ENCODE assay signal across 1 cellular context in the genomic region with DNA sequence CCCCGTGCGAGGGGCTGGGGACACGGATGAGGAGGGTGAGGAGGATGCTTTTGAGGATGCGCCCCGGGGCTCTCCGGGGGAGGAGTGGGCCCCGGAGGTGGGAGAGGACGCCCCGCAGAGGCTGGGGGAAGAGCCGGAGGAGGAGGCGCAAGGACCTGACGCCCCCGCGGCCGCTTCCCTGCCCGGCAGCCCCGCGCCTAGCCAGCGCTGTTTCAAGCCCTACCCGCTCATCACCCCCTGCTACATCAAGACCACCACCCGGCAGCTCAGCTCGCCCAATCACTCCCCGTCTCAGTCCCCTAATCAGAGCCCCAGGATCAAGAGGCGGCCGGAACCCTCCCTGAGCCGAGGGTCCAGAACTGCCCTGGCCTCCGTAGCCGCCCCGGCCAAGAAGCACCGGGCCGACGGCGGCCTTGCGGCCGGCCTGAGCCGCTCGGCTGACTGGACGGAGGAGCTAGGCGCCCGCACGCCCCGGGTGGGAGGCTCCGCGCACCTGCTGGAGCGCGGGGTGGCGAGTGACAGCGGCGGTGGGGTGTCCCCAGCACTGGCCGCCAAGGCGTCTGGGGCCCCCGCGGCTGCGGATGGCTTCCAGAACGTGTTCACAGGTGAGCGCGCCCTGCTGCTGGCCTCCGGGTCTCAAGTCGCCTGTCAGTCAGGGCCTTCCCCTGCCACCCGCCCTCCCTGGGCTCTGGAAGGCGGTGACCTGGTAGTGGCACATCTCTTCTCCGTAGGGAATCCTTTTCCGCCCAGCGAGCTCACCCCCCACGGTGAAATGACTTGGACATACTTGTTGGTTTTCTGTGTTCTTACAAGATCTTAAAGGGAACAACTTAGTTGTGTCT.
TF ChIP-seq lines count a peak whose summit lies in the region.

No MANE protein-coding gene starts in this region.

TF ChIP-seq in HEK293, 187 proteins besides CTCF, POLR2A, EP300 and RAD21 (continued from another document and continues in another):
- TF ChIP-seq, protein P1, sequence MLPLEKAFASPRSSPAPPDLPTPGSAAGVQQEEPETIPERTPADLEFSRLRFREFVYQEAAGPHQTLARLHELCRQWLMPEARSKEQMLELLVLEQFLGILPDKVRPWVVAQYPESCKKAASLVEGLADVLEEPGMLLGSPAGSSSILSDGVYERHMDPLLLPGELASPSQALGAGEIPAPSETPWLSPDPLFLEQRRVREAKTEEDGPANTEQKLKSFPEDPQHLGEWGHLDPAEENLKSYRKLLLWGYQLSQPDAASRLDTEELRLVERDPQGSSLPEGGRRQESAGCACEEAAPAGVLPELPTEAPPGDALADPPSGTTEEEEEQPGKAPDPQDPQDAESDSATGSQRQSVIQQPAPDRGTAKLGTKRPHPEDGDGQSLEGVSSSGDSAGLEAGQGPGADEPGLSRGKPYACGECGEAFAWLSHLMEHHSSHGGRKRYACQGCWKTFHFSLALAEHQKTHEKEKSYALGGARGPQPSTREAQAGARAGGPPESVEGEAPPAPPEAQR (tag by site-specific recombination; IDR thresholded peaks at IDR 0.05): no peak
- TF ChIP-seq ZNF426 (tag by site-specific recombination; IDR thresholded peaks at IDR 0.05) (no peak), SP2 (tag by site-specific recombination; IDR thresholded peaks at IDR 0.05) (peak; percentile 78), ZNF521 (tag by site-specific recombination; IDR thresholded peaks at IDR 0.05) (no peak), ZNF155 (tag by site-specific recombination; IDR thresholded peaks at IDR 0.05) (no peak), ZNF423 (tag by site-specific recombination; IDR thresholded peaks at IDR 0.05) (peak; percentile 79), ZNF692 (tag by site-specific recombination; IDR thresholded peaks at IDR 0.05) (peak; percentile 93), ZNF140 (tag by site-specific recombination; IDR thresholded peaks at IDR 0.05) (no peak), ZNF292 (tag by site-specific recombination; IDR thresholded peaks at IDR 0.05; ENCODE audit: borderline replicate concordance, low read depth) (no peak), ZNF776 (tag by site-specific recombination; IDR thresholded peaks at IDR 0.05; ENCODE audit: borderline replicate concordance) (no peak), ZNF335 (tag by site-specific recombination; conservative IDR thresholded peaks at IDR 0.05) (peak; percentile 79), PRDM1 (tag by site-specific recombination; IDR thresholded peaks at IDR 0.05) (no peak), KLF10 (tag by site-specific recombination; IDR thresholded peaks at IDR 0.05) (no peak), ZNF791 (tag by site-specific recombination; IDR thresholded peaks at IDR 0.05) (no peak), WT1 (tag by site-specific recombination; IDR thresholded peaks at IDR 0.05) (peak; percentile 31; the same call in 1 of the 2 replicates), SP7 (tag by site-specific recombination; IDR thresholded peaks at IDR 0.05) (no peak), ZNF114 (tag by site-specific recombination; IDR thresholded peaks at IDR 0.05) (no peak), ZNF10 (tag by site-specific recombination; IDR thresholded peaks at IDR 0.05) (peak; percentile 66; the same call in 1 of the 2 replicates), ZNF394 (tag by site-specific recombination; IDR thresholded peaks at IDR 0.05; ENCODE audit: borderline replicate concordance) (no peak), KLF7 (tag by site-specific recombination; IDR thresholded peaks at IDR 0.05; ENCODE audit: borderline replicate concordance) (no peak), ZNF571 (tag by site-specific recombination; IDR thresholded peaks at IDR 0.05) (no peak), ZNF501 (tag by site-specific recombination; IDR thresholded peaks at IDR 0.05) (peak; percentile 14; the same call in 1 of the 2 replicates), ZNF48 (tag by site-specific recombination; IDR thresholded peaks at IDR 0.05) (no peak), ZNF600 (tag by site-specific recombination; IDR thresholded peaks at IDR 0.05) (peak; percentile 82), ZSCAN16 (tag by site-specific recombination; IDR thresholded peaks at IDR 0.05) (no peak), ZNF19 (tag by site-specific recombination; IDR thresholded peaks at IDR 0.05; ENCODE audit: low read depth) (no peak), ZNF549 (tag by site-specific recombination; IDR thresholded peaks at IDR 0.05) (no peak), FEZF1 (tag by site-specific recombination; IDR thresholded peaks at IDR 0.05) (no peak), ZNF488 (tag by site-specific recombination; IDR thresholded peaks at IDR 0.05) (no peak), ZNF433 (tag by site-specific recombination; IDR thresholded peaks at IDR 0.05; ENCODE audit: low read depth) (no peak), RBAK (tag by site-specific recombination; IDR thresholded peaks at IDR 0.05) (no peak), SALL2 (tag by site-specific recombination; IDR thresholded peaks at IDR 0.05; ENCODE audit: borderline replicate concordance) (no peak), GLI2 (tag by site-specific recombination; IDR thresholded peaks at IDR 0.05; ENCODE audit: borderline replicate concordance, low read depth) (no peak), ZNF670 (tag by site-specific recombination; IDR thresholded peaks at IDR 0.05; ENCODE audit: low read depth) (no peak), ZNF398 (tag by site-specific recombination; IDR thresholded peaks at IDR 0.05) (peak; percentile 73)
- TF ChIP-seq, protein P2, sequence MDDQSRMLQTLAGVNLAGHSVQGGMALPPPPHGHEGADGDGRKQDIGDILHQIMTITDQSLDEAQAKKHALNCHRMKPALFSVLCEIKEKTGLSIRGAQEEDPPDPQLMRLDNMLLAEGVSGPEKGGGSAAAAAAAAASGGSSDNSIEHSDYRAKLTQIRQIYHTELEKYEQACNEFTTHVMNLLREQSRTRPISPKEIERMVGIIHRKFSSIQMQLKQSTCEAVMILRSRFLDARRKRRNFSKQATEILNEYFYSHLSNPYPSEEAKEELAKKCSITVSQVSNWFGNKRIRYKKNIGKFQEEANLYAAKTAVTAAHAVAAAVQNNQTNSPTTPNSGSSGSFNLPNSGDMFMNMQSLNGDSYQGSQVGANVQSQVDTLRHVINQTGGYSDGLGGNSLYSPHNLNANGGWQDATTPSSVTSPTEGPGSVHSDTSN (CRISPR knock-in tag; IDR thresholded peaks at IDR 0.05): no peak
- TF ChIP-seq, protein P3, sequence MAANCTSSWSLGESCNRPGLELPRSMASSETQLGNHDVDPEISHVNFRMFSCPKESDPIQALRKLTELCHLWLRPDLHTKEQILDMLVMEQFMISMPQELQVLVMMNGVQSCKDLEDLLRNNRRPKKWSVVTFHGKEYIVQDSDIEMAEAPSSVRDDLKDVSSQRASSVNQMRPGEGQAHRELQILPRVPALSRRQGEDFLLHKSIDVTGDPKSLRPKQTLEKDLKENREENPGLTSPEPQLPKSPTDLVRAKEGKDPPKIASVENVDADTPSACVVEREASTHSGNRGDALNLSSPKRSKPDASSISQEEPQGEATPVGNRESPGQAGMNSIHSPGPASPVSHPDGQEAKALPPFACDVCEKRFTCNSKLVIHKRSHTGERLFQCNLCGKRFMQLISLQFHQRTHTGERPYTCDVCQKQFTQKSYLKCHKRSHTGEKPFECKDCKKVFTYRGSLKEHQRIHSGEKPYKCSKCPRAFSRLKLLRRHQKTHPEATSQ (tag by site-specific recombination; IDR thresholded peaks at IDR 0.05): no peak
- TF ChIP-seq, protein P4, sequence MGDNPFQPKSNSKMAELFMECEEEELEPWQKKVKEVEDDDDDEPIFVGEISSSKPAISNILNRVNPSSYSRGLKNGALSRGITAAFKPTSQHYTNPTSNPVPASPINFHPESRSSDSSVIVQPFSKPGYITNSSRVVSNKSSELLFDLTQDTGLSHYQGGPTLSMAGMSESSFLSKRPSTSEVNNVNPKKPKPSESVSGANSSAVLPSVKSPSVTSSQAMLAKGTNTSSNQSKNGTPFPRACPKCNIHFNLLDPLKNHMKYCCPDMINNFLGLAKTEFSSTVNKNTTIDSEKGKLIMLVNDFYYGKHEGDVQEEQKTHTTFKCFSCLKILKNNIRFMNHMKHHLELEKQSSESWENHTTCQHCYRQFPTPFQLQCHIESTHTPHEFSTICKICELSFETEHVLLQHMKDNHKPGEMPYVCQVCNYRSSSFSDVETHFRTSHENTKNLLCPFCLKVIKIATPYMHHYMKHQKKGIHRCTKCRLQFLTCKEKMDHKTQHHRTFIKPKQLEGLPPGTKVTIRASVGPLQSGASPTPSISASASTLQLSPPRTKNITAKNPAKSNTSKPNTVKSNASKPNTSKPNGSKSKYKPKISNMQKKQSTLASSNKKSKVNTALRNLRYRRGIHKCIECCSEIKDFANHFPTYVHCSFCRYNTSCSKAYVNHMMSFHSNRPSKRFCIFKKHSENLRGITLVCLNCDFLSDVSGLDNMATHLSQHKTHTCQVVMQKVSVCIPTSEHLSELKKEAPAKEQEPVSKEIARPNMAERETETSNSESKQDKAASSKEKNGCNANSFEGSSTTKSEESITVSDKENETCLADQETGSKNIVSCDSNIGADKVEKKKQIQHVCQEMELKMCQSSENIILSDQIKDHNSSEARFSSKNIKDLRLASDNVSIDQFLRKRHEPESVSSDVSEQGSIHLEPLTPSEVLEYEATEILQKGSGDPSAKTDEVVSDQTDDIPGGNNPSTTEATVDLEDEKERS (tag by site-specific recombination; IDR thresholded peaks at IDR 0.05): no peak
- TF ChIP-seq, protein P5, sequence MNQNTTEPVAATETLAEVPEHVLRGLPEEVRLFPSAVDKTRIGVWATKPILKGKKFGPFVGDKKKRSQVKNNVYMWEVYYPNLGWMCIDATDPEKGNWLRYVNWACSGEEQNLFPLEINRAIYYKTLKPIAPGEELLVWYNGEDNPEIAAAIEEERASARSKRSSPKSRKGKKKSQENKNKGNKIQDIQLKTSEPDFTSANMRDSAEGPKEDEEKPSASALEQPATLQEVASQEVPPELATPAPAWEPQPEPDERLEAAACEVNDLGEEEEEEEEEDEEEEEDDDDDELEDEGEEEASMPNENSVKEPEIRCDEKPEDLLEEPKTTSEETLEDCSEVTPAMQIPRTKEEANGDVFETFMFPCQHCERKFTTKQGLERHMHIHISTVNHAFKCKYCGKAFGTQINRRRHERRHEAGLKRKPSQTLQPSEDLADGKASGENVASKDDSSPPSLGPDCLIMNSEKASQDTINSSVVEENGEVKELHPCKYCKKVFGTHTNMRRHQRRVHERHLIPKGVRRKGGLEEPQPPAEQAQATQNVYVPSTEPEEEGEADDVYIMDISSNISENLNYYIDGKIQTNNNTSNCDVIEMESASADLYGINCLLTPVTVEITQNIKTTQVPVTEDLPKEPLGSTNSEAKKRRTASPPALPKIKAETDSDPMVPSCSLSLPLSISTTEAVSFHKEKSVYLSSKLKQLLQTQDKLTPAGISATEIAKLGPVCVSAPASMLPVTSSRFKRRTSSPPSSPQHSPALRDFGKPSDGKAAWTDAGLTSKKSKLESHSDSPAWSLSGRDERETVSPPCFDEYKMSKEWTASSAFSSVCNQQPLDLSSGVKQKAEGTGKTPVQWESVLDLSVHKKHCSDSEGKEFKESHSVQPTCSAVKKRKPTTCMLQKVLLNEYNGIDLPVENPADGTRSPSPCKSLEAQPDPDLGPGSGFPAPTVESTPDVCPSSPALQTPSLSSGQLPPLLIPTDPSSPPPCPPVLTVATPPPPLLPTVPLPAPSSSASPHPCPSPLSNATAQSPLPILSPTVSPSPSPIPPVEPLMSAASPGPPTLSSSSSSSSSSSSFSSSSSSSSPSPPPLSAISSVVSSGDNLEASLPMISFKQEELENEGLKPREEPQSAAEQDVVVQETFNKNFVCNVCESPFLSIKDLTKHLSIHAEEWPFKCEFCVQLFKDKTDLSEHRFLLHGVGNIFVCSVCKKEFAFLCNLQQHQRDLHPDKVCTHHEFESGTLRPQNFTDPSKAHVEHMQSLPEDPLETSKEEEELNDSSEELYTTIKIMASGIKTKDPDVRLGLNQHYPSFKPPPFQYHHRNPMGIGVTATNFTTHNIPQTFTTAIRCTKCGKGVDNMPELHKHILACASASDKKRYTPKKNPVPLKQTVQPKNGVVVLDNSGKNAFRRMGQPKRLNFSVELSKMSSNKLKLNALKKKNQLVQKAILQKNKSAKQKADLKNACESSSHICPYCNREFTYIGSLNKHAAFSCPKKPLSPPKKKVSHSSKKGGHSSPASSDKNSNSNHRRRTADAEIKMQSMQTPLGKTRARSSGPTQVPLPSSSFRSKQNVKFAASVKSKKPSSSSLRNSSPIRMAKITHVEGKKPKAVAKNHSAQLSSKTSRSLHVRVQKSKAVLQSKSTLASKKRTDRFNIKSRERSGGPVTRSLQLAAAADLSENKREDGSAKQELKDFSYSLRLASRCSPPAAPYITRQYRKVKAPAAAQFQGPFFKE (tag by site-specific recombination; IDR thresholded peaks at IDR 0.05; ENCODE audit: borderline replicate concordance): 0 out of 2 replicates have a peak, but pooled peaks have one; percentile 15
